8 cellular contexts compared by ENCODE assay signal in genomic region chr20:55544638-55545037, GRCh38.
"Had no signal": no experiment of that assay in that cellular context is flagged by ENCODE, and none has a peak within 500 bp of the region (broad histone marks: within the 10 kb centered on the region; RNA-seq: fewer than 3 reads in every experiment).

No MANE protein-coding gene starts in this region.

- H3K4me1 Mint-ChIP-seq: IgD-negative memory B cell had no signal

- H3K9me3 Mint-ChIP-seq: H9 had no signal

- H3K27ac ChIP-seq: GM23248, HL-60 had no signal

- H2AFZ ChIP-seq: GM23248 had no signal

- DNase-seq: GM23248, GOT3, H9, HCEC 1CT had no signal

- ATAC-seq: HepG2 had no signal

- H3K27ac Mint-ChIP-seq: H9, IgD-negative memory B cell had no signal

- H3K27me3 Mint-ChIP-seq: IgD-negative memory B cell had no signal

- H3K4me3 ChIP-seq: GM23248 had no signal

- FAIRE-seq: H54, HepG2 had no signal

- H3K4me3 Mint-ChIP-seq: H9, IgD-negative memory B cell had no signal

- H3K9ac ChIP-seq: GM23248 had no signal
